1 cellular context compared by ENCODE assay signal in genomic region chr6:155314092-155314772, GRCh38.
TF ChIP-seq lines count a peak whose summit lies in the region.

TSS of gene TFB1M (minus strand) at chr6:155314484. CDS start at chr6:155314428, 56 bp downstream.

TF ChIP-seq in K562, 482 proteins besides CTCF, POLR2A, EP300 and RAD21 (continued from another document and continues in another):
- no peak for TF ChIP-seq ARID3B (CRISPR knock-in tag; IDR thresholded peaks at IDR 0.05; ENCODE audit: borderline replicate concordance)
- TF ChIP-seq, protein P1, sequence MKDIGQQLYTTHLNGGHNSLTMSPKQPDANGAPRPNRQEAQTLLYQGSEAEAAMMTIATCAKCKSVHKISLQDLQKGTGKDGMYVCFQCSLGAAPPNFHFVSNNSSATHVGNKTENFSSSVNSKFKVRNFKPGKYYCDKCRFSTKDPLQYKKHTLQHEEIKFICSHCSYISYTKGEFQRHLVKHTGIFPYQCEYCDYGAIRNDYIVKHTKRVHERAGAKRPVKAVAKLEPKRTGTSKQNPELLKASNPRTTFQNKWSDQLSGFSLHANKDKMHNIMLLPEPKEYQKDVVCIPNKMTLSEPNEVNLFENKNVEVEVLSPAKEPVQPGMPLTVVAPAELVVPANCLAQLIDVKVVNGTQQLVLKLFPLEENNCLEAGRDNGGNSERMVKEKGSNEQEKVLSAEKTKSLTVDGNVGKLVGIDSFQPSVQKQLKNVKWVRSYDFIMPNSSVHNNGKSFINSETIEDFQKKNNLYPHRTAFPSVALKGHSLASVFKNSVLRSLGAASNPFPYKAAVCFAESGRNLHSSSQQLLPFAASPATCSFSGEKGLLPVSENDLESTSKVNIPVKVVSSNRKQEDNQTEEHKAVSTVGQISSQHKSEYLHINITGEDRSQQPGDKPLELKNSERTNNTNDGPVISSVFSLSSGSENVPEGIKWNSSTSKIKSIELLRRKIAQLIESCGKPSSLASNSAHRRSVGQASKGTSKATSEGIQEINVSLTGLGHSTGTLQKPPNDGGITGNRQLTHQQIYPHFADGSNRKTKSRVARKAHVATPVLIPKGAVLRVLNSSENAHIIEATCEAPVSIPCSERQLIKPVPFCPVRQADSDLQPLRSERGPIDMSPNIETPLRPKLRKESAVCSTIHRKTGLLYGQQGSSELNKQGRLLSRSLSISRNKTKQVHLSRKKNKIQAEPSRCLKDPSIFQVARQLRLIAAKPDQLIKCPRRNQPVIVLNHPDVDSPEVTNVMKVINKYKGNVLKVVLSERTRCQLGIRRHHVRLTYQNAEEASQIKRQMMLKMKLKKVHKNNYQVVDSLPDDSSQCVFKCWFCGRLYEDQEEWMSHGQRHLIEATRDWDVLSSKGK (CRISPR knock-in tag; IDR thresholded peaks at IDR 0.05) = no peak
- TF ChIP-seq JUN (IDR thresholded peaks at IDR 0.05; ENCODE audit: borderline replicate concordance, low read depth, low read length) = 0 out of 2 replicates have a peak, but pooled peaks have one; percentile 41
- no peak for TF ChIP-seq JUN (CRISPR knock-in tag; IDR thresholded peaks at IDR 0.05; ENCODE audit: borderline replicate concordance)
- TF ChIP-seq MCM7 (IDR thresholded peaks at IDR 0.05) = no peak
- no peak for TF ChIP-seq NR0B1 (IDR thresholded peaks at IDR 0.05; ENCODE audit: partially characterized antibody)
- no peak for TF ChIP-seq SNRNP70 (optimal IDR thresholded peaks at IDR 0.05; ENCODE audit: low read depth, low read length)
- no peak for TF ChIP-seq CHCHD3 (CRISPR knock-in tag; IDR thresholded peaks at IDR 0.05)
- no peak for TF ChIP-seq XRCC3 (IDR thresholded peaks at IDR 0.05)
- no peak for TF ChIP-seq DDX20 (tag; IDR thresholded peaks at IDR 0.05; ENCODE audit: low read depth)
- no peak for TF ChIP-seq HMGXB4 (CRISPR knock-in tag; IDR thresholded peaks at IDR 0.05)
- no peak for TF ChIP-seq ZNF785 (CRISPR knock-in tag; IDR thresholded peaks at IDR 0.05)
- no peak for TF ChIP-seq ZBTB12 (CRISPR knock-in tag; IDR thresholded peaks at IDR 0.05)
- TF ChIP-seq HMG20A (CRISPR knock-in tag; conservative IDR thresholded peaks at IDR 0.05) = no peak
- TF ChIP-seq, protein P2, sequence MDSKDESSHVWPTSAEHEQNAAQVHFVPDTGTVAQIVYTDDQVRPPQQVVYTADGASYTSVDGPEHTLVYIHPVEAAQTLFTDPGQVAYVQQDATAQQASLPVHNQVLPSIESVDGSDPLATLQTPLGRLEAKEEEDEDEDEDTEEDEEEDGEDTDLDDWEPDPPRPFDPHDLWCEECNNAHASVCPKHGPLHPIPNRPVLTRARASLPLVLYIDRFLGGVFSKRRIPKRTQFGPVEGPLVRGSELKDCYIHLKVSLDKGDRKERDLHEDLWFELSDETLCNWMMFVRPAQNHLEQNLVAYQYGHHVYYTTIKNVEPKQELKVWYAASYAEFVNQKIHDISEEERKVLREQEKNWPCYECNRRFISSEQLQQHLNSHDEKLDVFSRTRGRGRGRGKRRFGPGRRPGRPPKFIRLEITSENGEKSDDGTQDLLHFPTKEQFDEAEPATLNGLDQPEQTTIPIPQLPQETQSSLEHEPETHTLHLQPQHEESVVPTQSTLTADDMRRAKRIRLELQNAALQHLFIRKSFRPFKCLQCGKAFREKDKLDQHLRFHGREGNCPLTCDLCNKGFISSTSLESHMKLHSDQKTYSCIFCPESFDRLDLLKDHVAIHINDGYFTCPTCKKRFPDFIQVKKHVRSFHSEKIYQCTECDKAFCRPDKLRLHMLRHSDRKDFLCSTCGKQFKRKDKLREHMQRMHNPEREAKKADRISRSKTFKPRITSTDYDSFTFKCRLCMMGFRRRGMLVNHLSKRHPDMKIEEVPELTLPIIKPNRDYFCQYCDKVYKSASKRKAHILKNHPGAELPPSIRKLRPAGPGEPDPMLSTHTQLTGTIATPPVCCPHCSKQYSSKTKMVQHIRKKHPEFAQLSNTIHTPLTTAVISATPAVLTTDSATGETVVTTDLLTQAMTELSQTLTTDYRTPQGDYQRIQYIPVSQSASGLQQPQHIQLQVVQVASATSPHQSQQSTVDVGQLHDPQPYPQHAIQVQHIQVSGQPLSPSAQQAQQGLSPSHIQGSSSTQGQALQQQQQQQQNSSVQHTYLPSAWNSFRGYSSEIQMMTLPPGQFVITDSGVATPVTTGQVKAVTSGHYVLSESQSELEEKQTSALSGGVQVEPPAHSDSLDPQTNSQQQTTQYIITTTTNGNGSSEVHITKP (IDR thresholded peaks at IDR 0.05; ENCODE audit: partially characterized antibody) = peak; percentile 62
- no peak for TF ChIP-seq CREB3 (tag; conservative IDR thresholded peaks at IDR 0.05; ENCODE audit: low read depth)
- TF ChIP-seq BCLAF1 (IDR thresholded peaks at IDR 0.05; ENCODE audit: borderline replicate concordance in 1 of 2, control insufficient read depth in 1 of 2, low read depth in 2 of 2, low read length in 1 of 2) = no peak
- peak in 1 of 2 experiments; percentile 89; a peak in 2 of 4 replicates for TF ChIP-seq HDAC1 (IDR thresholded peaks at IDR 0.05)
- TF ChIP-seq AFF4 (CRISPR knock-in tag; IDR thresholded peaks at IDR 0.05) = no peak
- no peak for TF ChIP-seq PYGO2 (tag; IDR thresholded peaks at IDR 0.05)
- peak; percentile 69 for TF ChIP-seq EGR1 (conservative IDR thresholded peaks at IDR 0.05)
- 0 out of 2 replicates have a peak, but pooled peaks have one; percentile 52 for TF ChIP-seq STAT6 (CRISPR knock-in tag; IDR thresholded peaks at IDR 0.05)
- TF ChIP-seq ZNF12 (CRISPR knock-in tag; IDR thresholded peaks at IDR 0.05) = no peak
- peak; percentile 55 to 80 for TF ChIP-seq MNT (conservative IDR thresholded peaks at IDR 0.05)
